26 cellular contexts compared by ENCODE assay signal in the genomic region with DNA sequence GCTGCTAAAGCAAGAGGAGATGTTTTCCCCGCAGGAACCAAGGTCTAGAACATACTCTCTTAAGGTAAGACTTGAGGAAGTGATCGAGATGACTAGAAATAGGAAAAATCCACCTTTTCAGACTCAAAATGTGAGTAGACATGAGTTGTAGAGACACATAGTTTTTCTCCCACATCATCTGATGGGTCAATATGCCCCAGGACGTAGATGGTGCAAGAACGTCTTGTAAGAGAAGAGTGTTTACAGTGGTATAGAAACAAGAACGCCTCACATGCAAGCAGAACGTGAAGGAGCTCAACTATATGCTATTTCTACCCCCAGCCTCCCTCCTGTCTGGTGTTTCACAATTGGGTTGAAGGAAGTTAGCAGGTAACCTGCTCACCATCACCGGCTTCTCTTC.
"Had no signal": no experiment of that assay in that cellular context is flagged by ENCODE, and none has a peak within 500 bp of the region (broad histone marks: within the 10 kb centered on the region; RNA-seq: fewer than 3 reads in every experiment).

No MANE protein-coding gene starts in this region.

- H3K27me3 Mint-ChIP-seq: stimulated activated naive B cell treated with anti-CD40 and anti-IgM and Interleukin-4, amounts not matched to agents 10 μg/mL and 1 μg/mL and 100 μg/mL, for 72 hours had no signal

- H3K27ac ChIP-seq: stomach, suprapubic skin, thoracic aorta, thyroid gland, tibial artery, tibial nerve, transverse colon, upper lobe of left lung, upper lobe of right lung, uterus, vagina had no signal

- H3K4me3 Mint-ChIP-seq: stimulated activated effector memory CD8-positive, alpha-beta T cell treated with anti-CD3 and anti-CD28 coated beads, Interleukin-12 subunit alpha, Interleukin-12 subunit beta, amount 100 ng/mL, for 72 hours; stimulated activated memory B cell treated with anti-CD40 and anti-IgM and Interleukin-4, amounts not matched to agents 10 μg/mL and 1 μg/mL and 100 μg/mL, for 72 hours; stimulated activated naive B cell treated with anti-CD40 and anti-IgM and Interleukin-4, amounts not matched to agents 10 μg/mL and 1 μg/mL and 100 μg/mL, for 72 hours; stimulated activated naive CD8-positive, alpha-beta T cell treated with anti-CD3 and anti-CD28 coated beads, Interleukin-15, amount 100 ng/mL, for 72 hours; stimulated activated naive CD8-positive, alpha-beta T cell treated with anti-CD3 and anti-CD28 coated beads, Interleukin-15, Interleukin-2, amounts not matched to agents 100 ng/mL and 50 ng/mL, for 24 hours had no signal

- H3K27ac Mint-ChIP-seq: stimulated activated effector memory CD8-positive, alpha-beta T cell treated with anti-CD3 and anti-CD28 coated beads, Interleukin-12 subunit alpha, Interleukin-12 subunit beta, amount 100 ng/mL, for 72 hours; stimulated activated memory B cell treated with anti-CD40 and anti-IgM and Interleukin-4, amounts not matched to agents 10 μg/mL and 1 μg/mL and 100 μg/mL, for 72 hours; stimulated activated naive B cell treated with anti-CD40 and anti-IgM and Interleukin-4, amounts not matched to agents 10 μg/mL and 1 μg/mL and 100 μg/mL, for 72 hours; stimulated activated naive CD8-positive, alpha-beta T cell treated with anti-CD3 and anti-CD28 coated beads, Interleukin-15, amount 100 ng/mL, for 72 hours; stimulated activated naive CD8-positive, alpha-beta T cell treated with anti-CD3 and anti-CD28 coated beads, Interleukin-15, Interleukin-2, amounts not matched to agents 100 ng/mL and 50 ng/mL, for 24 hours had no signal

- DNase-seq: stimulated activated CD4-positive, alpha-beta T cell treated with anti-CD3 and anti-CD28 coated beads, Interleukin-2, amount 100 ng/mL, for 24 hours; stimulated activated CD4-positive, alpha-beta T cell treated with anti-CD3 and anti-CD28 coated beads, Interleukin-2, amount 100 ng/mL, for 48 hours; stimulated activated CD4-positive, alpha-beta T cell treated with anti-CD3 and anti-CD28 coated beads, Interleukin-4, amount 100 ng/mL, for 1 hour; stimulated activated CD4-positive, alpha-beta T cell treated with anti-CD3 and anti-CD28 coated beads, Interleukin-4, amount 100 ng/mL, for 24 hours; stimulated activated CD4-positive, alpha-beta T cell treated with anti-CD3 and anti-CD28 coated beads, Interleukin-4, amount 100 ng/mL, for 4 hours; stimulated activated CD8-positive, alpha-beta memory T cell treated with anti-CD3 and anti-CD28 coated beads, Interleukin-4, amount 100 ng/mL, for 48 hours; stimulated activated naive B cell treated with anti-CD40 and anti-IgM and Interleukin-4, amounts not matched to agents 10 μg/mL and 1 μg/mL and 100 μg/mL, for 72 hours; stimulated activated naive CD4-positive, alpha-beta T cell; stimulated activated naive CD4-positive, alpha-beta T cell treated with Interleukin-2 at 50 U/mL for 16 hours; stimulated activated naive CD8-positive, alpha-beta T cell treated with anti-CD3 and anti-CD28 coated beads, Interleukin-15, amount 100 ng/mL, for 72 hours; stimulated activated naive CD8-positive, alpha-beta T cell treated with anti-CD3 and anti-CD28 coated beads, Interleukin-15, Interleukin-2, amounts not matched to agents 100 U/mL and 50 U/mL, for 24 hours; stomach; tibial artery; transverse colon; upper lobe of left lung; upper lobe of right lung; uterus had no signal

- H3K9me3 ChIP-seq: testis, thoracic aorta, thyroid gland, transverse colon, upper lobe of left lung, uterus, vagina had no signal

- H3K36me3 ChIP-seq: stomach, suprapubic skin, thoracic aorta, thyroid gland, tibial artery, tibial nerve, transverse colon, upper lobe of left lung, upper lobe of right lung, uterus, vagina had no signal

- ATAC-seq: stimulated activated effector memory CD8-positive, alpha-beta T cell treated with anti-CD3 and anti-CD28 coated beads, Interleukin-12 subunit alpha, Interleukin-12 subunit beta, amount 100 ng/mL, for 72 hours; stimulated activated memory B cell treated with anti-CD40 and anti-IgM and Interleukin-4, amounts not matched to agents 10 μg/mL and 1 μg/mL and 100 μg/mL, for 72 hours; stimulated activated naive B cell treated with anti-CD40 and anti-IgM and Interleukin-4, amounts not matched to agents 10 μg/mL and 1 μg/mL and 100 μg/mL, for 72 hours; stimulated activated naive CD8-positive, alpha-beta T cell treated with anti-CD3 and anti-CD28 coated beads, Interleukin-15, amount 100 ng/mL, for 72 hours; stimulated activated naive CD8-positive, alpha-beta T cell treated with anti-CD3 and anti-CD28 coated beads, Interleukin-15, Interleukin-2, amounts not matched to agents 100 U/mL and 50 U/mL, for 24 hours; upper lobe of right lung had no signal

- H3K36me3 Mint-ChIP-seq: stimulated activated effector memory CD8-positive, alpha-beta T cell treated with anti-CD3 and anti-CD28 coated beads, Interleukin-12 subunit alpha, Interleukin-12 subunit beta, amount 100 ng/mL, for 72 hours; stimulated activated memory B cell treated with anti-CD40 and anti-IgM and Interleukin-4, amounts not matched to agents 10 μg/mL and 1 μg/mL and 100 μg/mL, for 72 hours; stimulated activated naive B cell treated with anti-CD40 and anti-IgM and Interleukin-4, amounts not matched to agents 10 μg/mL and 1 μg/mL and 100 μg/mL, for 72 hours had no signal

- H3K4me1 ChIP-seq: suprapubic skin, thyroid gland, tibial artery, transverse colon, upper lobe of left lung, upper lobe of right lung, uterus, vagina had no signal

- H3K9me3 Mint-ChIP-seq: stimulated activated naive CD8-positive, alpha-beta T cell treated with anti-CD3 and anti-CD28 coated beads, Interleukin-15, amount 100 ng/mL, for 72 hours; stimulated activated naive CD8-positive, alpha-beta T cell treated with anti-CD3 and anti-CD28 coated beads, Interleukin-15, Interleukin-2, amounts not matched to agents 100 ng/mL and 50 ng/mL, for 24 hours had no signal

- H3K4me3 ChIP-seq: stomach, suprapubic skin, testis, thoracic aorta, thyroid gland, tibial artery, tibial nerve, transverse colon, upper lobe of left lung, upper lobe of right lung, uterus, vagina had no signal

- H3K4me1 Mint-ChIP-seq: stimulated activated effector memory CD8-positive, alpha-beta T cell treated with anti-CD3 and anti-CD28 coated beads, Interleukin-12 subunit alpha, Interleukin-12 subunit beta, amount 100 ng/mL, for 72 hours; stimulated activated memory B cell treated with anti-CD40 and anti-IgM and Interleukin-4, amounts not matched to agents 10 μg/mL and 1 μg/mL and 100 μg/mL, for 72 hours; stimulated activated naive B cell treated with anti-CD40 and anti-IgM and Interleukin-4, amounts not matched to agents 10 μg/mL and 1 μg/mL and 100 μg/mL, for 72 hours; stimulated activated naive CD8-positive, alpha-beta T cell treated with anti-CD3 and anti-CD28 coated beads, Interleukin-15, amount 100 ng/mL, for 72 hours had no signal

- H3K27me3 ChIP-seq: suprapubic skin, testis, thyroid gland, tibial artery, tibial nerve, upper lobe of left lung, upper lobe of right lung, uterus, vagina had no signal
